Comparison of ENCODE assay signal across 13 cellular contexts in genomic region chr6:20365456-20365855, GRCh38. TPM values are rescaled to one million over a fixed set of nuclear protein-coding genes. Genes with fewer than 3 reads are reported as not detected.
A peak's percentile ranks its signal among the peaks of the same experiment; 100 is the strongest.
DNase-seq lines count a peak whose midpoint lies in the region; ATAC-seq and TF ChIP-seq lines count a peak whose summit lies in the region.
"Had no signal": no experiment of that assay in that cellular context is flagged by ENCODE, and none has a peak within 500 bp of the region (broad histone marks: within the 10 kb centered on the region; RNA-seq: fewer than 3 reads in every experiment).

No MANE protein-coding gene starts in this region.

- peaks cover 47 to 55% of the 10 kb centered on the region in 2 donors for H3K4me1 Mint-ChIP-seq in effector memory CD8-positive, alpha-beta T cell (ENCODE audit: low read depth in 2 of 2)
- H3K4me1 Mint-ChIP-seq in CD14-positive monocyte (peaks cover 8% of the 10 kb centered on the region), chondrocyte (ENCODE audit: low read depth) (peaks cover 2% of the 10 kb centered on the region)
- H3K4me1 Mint-ChIP-seq: neural crest cell had no signal

- H3K9me3 Mint-ChIP-seq in effector memory CD8-positive, alpha-beta T cell = peaks cover 2 to 6% of the 10 kb centered on the region in 2 donors
- H3K9me3 Mint-ChIP-seq in CD14-positive monocyte (peaks cover 0 to 8% (median 0%) of the 10 kb centered on the region in 7 donors), chondrocyte (ENCODE audit: low read depth) (no peaks in the 10 kb centered on the region)
- H3K9me3 Mint-ChIP-seq: neural crest cell had no signal

- ATAC-seq in GM18858 (IDR thresholded peaks at IDR 0.05; ENCODE audit: unreplicated experiment) = peak; percentile 49
- peak; percentile 83 for ATAC-seq in GM21390 (IDR thresholded peaks at IDR 0.05; ENCODE audit: unreplicated experiment)
- peak; percentile 67 for ATAC-seq in HG03460 (IDR thresholded peaks at IDR 0.05; ENCODE audit: unreplicated experiment)
- ATAC-seq in effector memory CD8-positive, alpha-beta T cell (replicated peaks) = peak; percentile 49
- no peak for ATAC-seq in HG02840 (IDR thresholded peaks at IDR 0.05; ENCODE audit: low FRiP score, unreplicated experiment)
- ATAC-seq: Panc1 had no signal

- intact Hi-C loops in CD14-positive monocyte (cut with micrococcal nuclease) = no loop called here

- DNase-seq in effector memory CD8-positive, alpha-beta T cell = no peak
- DNase-seq in DMS79 treated with DMSO at 0.1 percent for 48 hours (lab: John Stamatoyannopoulos, UW) (no peak), CD14-positive monocyte (ENCODE audit: low spot score) (no peak), chondrocyte (ENCODE audit: low spot score) (no peak)
- DNase-seq: DMS 273 treated with DMSO at 0.1 percent for 48 hours; NCI-H2029; stimulated activated CD4-positive, alpha-beta T cell treated with anti-CD3 and anti-CD28 coated beads, Interleukin-12 subunit alpha, Interleukin-12 subunit beta, amount 100 ng/mL, for 4 hours had no signal

- H3K27me3 Mint-ChIP-seq in effector memory CD8-positive, alpha-beta T cell = no peaks in the 10 kb centered on the region
- H3K27me3 Mint-ChIP-seq in CD14-positive monocyte (ENCODE audit: low read depth in 3 of 3) = peaks cover 2 to 6% (median 4%) of the 10 kb centered on the region in 3 donors
- no peaks in the 10 kb centered on the region for H3K27me3 Mint-ChIP-seq in chondrocyte (ENCODE audit: low read depth)

- H3K27ac Mint-ChIP-seq in effector memory CD8-positive, alpha-beta T cell = peak overlapping the region; percentile 91 to 96
- H3K27ac Mint-ChIP-seq in CD14-positive monocyte (no peak overlapping the region), chondrocyte (ENCODE audit: unreplicated experiment) (no peak overlapping the region)

- TF ChIP-seq CTCF in CD14-positive monocyte (IDR thresholded peaks at IDR 0.05) = no peak
- TF ChIP-seq CTCF in chondrocyte (IDR thresholded peaks at IDR 0.05) = no peak

- peak overlapping the region; percentile 75 to 77 for H3K4me3 Mint-ChIP-seq in effector memory CD8-positive, alpha-beta T cell
- no peak overlapping the region for H3K4me3 Mint-ChIP-seq in CD14-positive monocyte
- no peak overlapping the region for H3K4me3 Mint-ChIP-seq in chondrocyte (ENCODE audit: unreplicated experiment)
- H3K4me3 Mint-ChIP-seq: neural crest cell had no signal

- peaks cover 7% of the 10 kb centered on the region for H3K36me3 Mint-ChIP-seq in effector memory CD8-positive, alpha-beta T cell (ENCODE audit: insufficient read depth)
- no peaks in the 10 kb centered on the region for H3K36me3 Mint-ChIP-seq in CD14-positive monocyte
- H3K36me3 Mint-ChIP-seq in chondrocyte (ENCODE audit: low read depth) = no peaks in the 10 kb centered on the region

RNA-seq across cellular contexts. Expression of gene E2F3, which starts 36.2 kb away (rescaled TPM):
- polyA plus RNA-seq in CD14-positive monocyte = 1 to 10 TPM; 7.5 to 8.9 TPM
- 16.8 to 18.3 TPM (median 17.1 TPM) in 3 replicates for total RNA-seq in chondrocyte

Comparison
In these comparisons a context has a peak if more than half of its experiments do, and no peak if none do; other contexts are left out.
1. H3K27ac Mint-ChIP-seq: peak in effector memory CD8-positive, alpha-beta T cell (2 of 2); none in CD14-positive monocyte (0 of 7) and chondrocyte (single experiment).
2. H3K4me3 Mint-ChIP-seq: peak in effector memory CD8-positive, alpha-beta T cell (2 of 2); none in CD14-positive monocyte (0 of 2) and chondrocyte (single experiment).